27 cellular contexts compared by ENCODE assay signal in the genomic region with DNA sequence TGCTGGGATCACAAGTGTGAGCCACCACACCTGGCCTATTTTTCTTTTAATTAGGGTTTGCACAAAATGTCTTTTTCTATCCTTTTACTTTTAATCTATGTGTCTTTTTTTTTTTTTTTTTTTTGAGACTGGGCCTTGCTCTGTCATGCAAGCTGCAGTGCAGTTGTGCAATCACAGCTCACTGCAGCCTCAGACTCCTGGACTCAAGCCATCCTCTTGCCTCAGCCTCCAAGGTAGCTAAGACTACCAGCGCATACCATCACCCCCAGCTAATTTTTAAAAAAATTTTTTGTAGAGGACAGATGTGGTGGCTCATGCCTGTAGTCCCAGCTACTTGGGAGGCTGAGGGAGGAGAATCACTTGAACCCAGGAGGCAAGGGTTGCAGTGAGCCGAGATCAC.
"Had no signal": no experiment of that assay in that cellular context is flagged by ENCODE, and none has a peak within 500 bp of the region (broad histone marks: within the 10 kb centered on the region; RNA-seq: fewer than 3 reads in every experiment).

No MANE protein-coding gene starts in this region.

- H3K4me3 ChIP-seq: colonic mucosa, dorsolateral prefrontal cortex, left lung, lung, sigmoid colon, smooth muscle cell, stomach, suprapubic skin, tibial nerve, uterus had no signal

- DNase-seq: activated CD4-positive, alpha-beta memory T cell treated with anti-CD3 and anti-CD28 coated beads for 36 hours; activated CD4-positive, alpha-beta T cell treated with anti-CD3 and anti-CD28 coated beads for 48 hours; activated CD4-positive, CD25-positive, alpha-beta regulatory T cell; activated naive CD4-positive, alpha-beta T cell treated with anti-CD3 and anti-CD28 coated beads, Interleukin-2, amount 50 U/mL, for 16 hours; activated naive CD8-positive, alpha-beta T cell treated with anti-CD3 and anti-CD28 coated beads, Interleukin-2, amount 50 U/mL, for 24 hours; activated T-cell treated with anti-CD3 and anti-CD28 coated beads, Interleukin-2, amount 50 U/mL, for 48 hours; central memory CD4-positive, alpha-beta T cell; colonic mucosa; effector memory CD8-positive, alpha-beta T cell; foreskin melanocyte; kidney glomerular epithelial cell; left lung; naive B cell; nucleus accumbens; sigmoid colon; stimulated activated CD4-positive, alpha-beta T cell treated with anti-CD3 and anti-CD28 coated beads, Interleukin-15, amount 100 ng/mL, for 24 hours; stomach; T-helper 17 cell; uterus had no signal

- H3K27me3 ChIP-seq: colonic mucosa, dorsolateral prefrontal cortex, left lung, sigmoid colon, stomach, suprapubic skin, tibial nerve, uterus had no signal

- H3K9me3 ChIP-seq: colonic mucosa had no signal

- H3K36me3 ChIP-seq: colonic mucosa, left lung, sigmoid colon, uterus had no signal

- ATAC-seq: activated naive CD8-positive, alpha-beta T cell treated with anti-CD3 and anti-CD28 coated beads, Interleukin-2, amount 50 U/mL, for 24 hours; effector memory CD8-positive, alpha-beta T cell; esophagus mucosa; left lung; stimulated activated memory B cell treated with anti-CD40 and anti-IgM and Interleukin-4, amounts not matched to agents 10 μg/mL and 1 μg/mL and 100 μg/mL, for 72 hours; T-helper 17 cell had no signal

- H3K9ac ChIP-seq: parathyroid adenoma had no signal

- H3K4me1 ChIP-seq: colonic mucosa, left lung, parathyroid adenoma, sigmoid colon, stomach, suprapubic skin, uterus had no signal
